8 cellular contexts compared by ENCODE assay signal in genomic region chr1:160193091-160193819, GRCh38. TPM values are rescaled to one million over a fixed set of nuclear protein-coding genes. Genes with fewer than 3 reads are reported as not detected.
DNase-seq lines count a peak whose midpoint lies in the region; ATAC-seq and TF ChIP-seq lines count a peak whose summit lies in the region.

No MANE protein-coding gene starts in this region.

- no peak for TF ChIP-seq POLR2A in esophagus muscularis mucosa (IDR thresholded peaks at IDR 0.05; ENCODE audit: low read depth)

- intact Hi-C loops in esophagus muscularis mucosa (cut with DNase I), result loop anchor here (2.0 kb wide), 3 partner anchors 28 to 98 kb away; no protein-coding TSS in a partner anchor

- H3K27ac ChIP-seq in esophagus muscularis mucosa (replicated peaks in 1 of 4), result peak overlapping the region in 3 of 4 donors; percentile 21 to 49 (median 45)

- H3K4me3 ChIP-seq in Jurkat, Clone E6-1 (ENCODE audit: low read length), result no peak overlapping the region
- H3K4me3 ChIP-seq in esophagus muscularis mucosa, result peak overlapping the region in 2 of 4 donors; percentile 15 to 36
- no peak overlapping the region for H3K4me3 ChIP-seq in mucosa of stomach (ENCODE audit: low read length)

- H3K9me3 ChIP-seq in esophagus muscularis mucosa (no peaks in the 10 kb centered on the region), mucosa of stomach (ENCODE audit: control insufficient read depth, low read length) (no peaks in the 10 kb centered on the region)

- DNase-seq in Jurkat, Clone E6-1 (ENCODE audit: low read depth, low spot score), result peak; percentile 41
- peak; percentile 92 for DNase-seq in OCI-M1 (lab: John Stamatoyannopoulos, UW)
- DNase-seq in activated T-cell treated with anti-CD3 and anti-CD28 coated beads for 48 hours (ENCODE audit: low read depth), result peak; percentile 74
- DNase-seq in esophagus muscularis mucosa (ENCODE audit: extremely low spot score), result peak; percentile 96
- peak; percentile 42 to 78 for DNase-seq in stimulated activated CD8-positive, alpha-beta memory T cell treated with anti-CD3 and anti-CD28 coated beads, Interleukin-4, amount 100 ng/mL, for 4 hours (ENCODE audit: low read depth in 2 of 2, low spot score in 1 of 2)

- TF ChIP-seq CTCF in esophagus muscularis mucosa (IDR thresholded peaks at IDR 0.05), result peak; percentile 95 to 98 (median 97)

- no peak for TF ChIP-seq EP300 in esophagus muscularis mucosa (IDR thresholded peaks at IDR 0.05)

- peaks cover 30 to 48% (median 43%) of the 10 kb centered on the region in 4 donors for H3K4me1 ChIP-seq in esophagus muscularis mucosa
- peaks cover 12% of the 10 kb centered on the region for H3K4me1 ChIP-seq in mucosa of stomach (ENCODE audit: control insufficient read depth, insufficient read depth, low read length)

- H3K36me3 ChIP-seq in esophagus muscularis mucosa, result no peaks in the 10 kb centered on the region
- H3K36me3 ChIP-seq in mucosa of stomach (ENCODE audit: control insufficient read depth, insufficient read depth, low read length), result no peaks in the 10 kb centered on the region

- ATAC-seq in GM18511 (IDR thresholded peaks at IDR 0.05; ENCODE audit: unreplicated experiment) (peak; percentile 72), HG02938 (IDR thresholded peaks at IDR 0.05; ENCODE audit: unreplicated experiment) (no peak)

- H3K9ac ChIP-seq in mucosa of stomach (ENCODE audit: low read length), result peak overlapping the region; percentile 5

- H3K27me3 ChIP-seq in esophagus muscularis mucosa (no peaks in the 10 kb centered on the region), mucosa of stomach (ENCODE audit: control insufficient read depth, insufficient read depth, low read length) (peaks cover 3% of the 10 kb centered on the region)

- 42% methylated on average over 9 of the region's 16 CpGs for WGBS in esophagus muscularis mucosa

RNA-seq across cellular contexts. Expression of gene CASQ1, which starts 2.9 kb away (rescaled TPM):
- polyA plus RNA-seq in Jurkat, Clone E6-1 (2012; ENCODE audit: insufficient read depth, insufficient read length), result not detected
- total RNA-seq in esophagus muscularis mucosa, result 1 to 10 TPM; 2.9 to 4.9 (median 4.6) TPM

RNA-seq across cellular contexts. Expression of gene PEA15, which starts 11.9 kb away (rescaled TPM):
- 45.5 TPM for polyA plus RNA-seq in Jurkat, Clone E6-1 (2012; ENCODE audit: insufficient read depth, insufficient read length)
- total RNA-seq in esophagus muscularis mucosa, result 100 to 1,000 TPM; 161 to 286 (median 239) TPM

RNA-seq across cellular contexts. Expression of gene ATP1A4, which starts 41.9 kb away (rescaled TPM):
- not detected for polyA plus RNA-seq in Jurkat, Clone E6-1 (2012; ENCODE audit: insufficient read depth, insufficient read length)
- 1 to 10 TPM in 1 of 4 donors, under 1 TPM in 2, not detected in 1; 0.17 to 2.1 (median 0.98) TPM for total RNA-seq in esophagus muscularis mucosa

Comparison
In these comparisons a context has a peak if more than half of its experiments do, and no peak if none do; other contexts are left out.
1. DNase-seq: peak in every context shown above with its lines; median percentile 96 in esophagus muscularis mucosa; 92 in OCI-M1; 74 in activated T-cell treated with anti-CD3 and anti-CD28 coated beads for 48 hours; 60 in stimulated activated CD8-positive, alpha-beta memory T cell treated with anti-CD3 and anti-CD28 coated beads, Interleukin-4, amount 100 ng/mL, for 4 hours; 41 in Jurkat, Clone E6-1.